ENCODE assay signal across 8 cellular contexts in genomic region chr14:50344116-50344775, GRCh38. TPM values are rescaled to one million over a fixed set of nuclear protein-coding genes. Genes with fewer than 3 reads are reported as not detected.
A peak's percentile ranks its signal among the peaks of the same experiment; 100 is the strongest.
DNase-seq lines count a peak whose midpoint lies in the region; ATAC-seq and TF ChIP-seq lines count a peak whose summit lies in the region.

No MANE protein-coding gene starts in this region.

- H3K4me1 Mint-ChIP-seq in activated CD8-positive, alpha-beta memory T cell treated with anti-CD3 and anti-CD28 coated beads, Interleukin-2, amount 10 ng/mL, durations not matched to agents 7 days and 5 days: peaks cover 23% of the 10 kb centered on the region
- peaks cover 63% of the 10 kb centered on the region for H3K4me1 Mint-ChIP-seq in osteocyte (ENCODE audit: unreplicated experiment)

- DNase-seq in activated CD8-positive, alpha-beta memory T cell treated with anti-CD3 and anti-CD28 coated beads, Interleukin-2, amount 10 ng/mL, durations not matched to agents 7 days and 5 days: peak; percentile 75
- DNase-seq in osteocyte (ENCODE audit: extremely low spot score, unreplicated experiment) (no peak), NCI-H2196 (lab: John Stamatoyannopoulos, UW; ENCODE audit: unreplicated experiment) (no peak), mucosa of gallbladder (ENCODE audit: low spot score) (no peak), NCI-H2029 (lab: John Stamatoyannopoulos, UW) (no peak), heart left ventricle (no peak)

- no peaks in the 10 kb centered on the region for H3K27me3 ChIP-seq in heart left ventricle

- no peak for TF ChIP-seq POLR2A in heart left ventricle (IDR thresholded peaks at IDR 0.05)

- CTCF ChIA-PET in activated CD8-positive, alpha-beta memory T cell treated with anti-CD3 and anti-CD28 coated beads, Interleukin-2, amount 10 ng/mL, durations not matched to agents 7 days and 5 days (lab: Charles Lee): interaction anchor here (0.7 to 1.9 kb wide), 5 partner anchors 11 to 189 kb away, joined by 3 to 9 read pairs (median 4); partner anchors contain the start of gene MAP4K5

- H3K27ac Mint-ChIP-seq in activated CD8-positive, alpha-beta memory T cell treated with anti-CD3 and anti-CD28 coated beads, Interleukin-2, amount 10 ng/mL, durations not matched to agents 7 days and 5 days: peak overlapping the region; percentile 30
- H3K27ac Mint-ChIP-seq in osteocyte (ENCODE audit: unreplicated experiment): peak overlapping the region; percentile 92

- intact Hi-C loops in heart left ventricle (cut with DNase I): loop anchor here in 6 of 10 donors (5.0 to 10.0 kb wide), 4 partner anchors 51 to 192 kb away; partner anchors contain the start of genes MAP4K5 (in 4 of the 6) and CDKL1 (in 3 of the 6)

- WGBS in heart left ventricle, 4 donors: 89 to 93% (median 92%) methylated on average over 7 of the region's 7 CpGs

- TF ChIP-seq CTCF in osteocyte (IDR thresholded peaks at IDR 0.05) (no peak), heart left ventricle (IDR thresholded peaks at IDR 0.05) (no peak)

- ATAC-seq in GM18511 (IDR thresholded peaks at IDR 0.05; ENCODE audit: unreplicated experiment): peak; percentile 92
- ATAC-seq in HG02884 (IDR thresholded peaks at IDR 0.05; ENCODE audit: unreplicated experiment): peak; percentile 96
- peak; percentile 81 for ATAC-seq in activated CD8-positive, alpha-beta memory T cell treated with anti-CD3 and anti-CD28 coated beads, Interleukin-2, amount 10 ng/mL, durations not matched to agents 7 days and 5 days
- ATAC-seq in heart left ventricle: no peak

- no peak overlapping the region for H3K4me3 ChIP-seq in heart left ventricle

- no peaks in the 10 kb centered on the region for H3K9me3 ChIP-seq in heart left ventricle

- H3K36me3 ChIP-seq in heart left ventricle: peaks cover 0 to 4% (median 0%) of the 10 kb centered on the region in 9 donors

- H3K36me3 Mint-ChIP-seq in activated CD8-positive, alpha-beta memory T cell treated with anti-CD3 and anti-CD28 coated beads, Interleukin-2, amount 10 ng/mL, durations not matched to agents 7 days and 5 days: peaks cover 1% of the 10 kb centered on the region
- H3K36me3 Mint-ChIP-seq in osteocyte (ENCODE audit: unreplicated experiment): no peaks in the 10 kb centered on the region

- H3K9me3 Mint-ChIP-seq in activated CD8-positive, alpha-beta memory T cell treated with anti-CD3 and anti-CD28 coated beads, Interleukin-2, amount 10 ng/mL, durations not matched to agents 7 days and 5 days (ENCODE audit: low read depth): no peaks in the 10 kb centered on the region
- H3K9me3 Mint-ChIP-seq in osteocyte (ENCODE audit: unreplicated experiment): no peaks in the 10 kb centered on the region

- no peak overlapping the region for H3K4me3 Mint-ChIP-seq in activated CD8-positive, alpha-beta memory T cell treated with anti-CD3 and anti-CD28 coated beads, Interleukin-2, amount 10 ng/mL, durations not matched to agents 7 days and 5 days
- H3K4me3 Mint-ChIP-seq in osteocyte (ENCODE audit: unreplicated experiment): peak overlapping the region; percentile 16

- H3K27ac ChIP-seq in heart left ventricle: peak overlapping the region in 1 of 12 donors; percentile 64

- no peaks in the 10 kb centered on the region for H3K27me3 Mint-ChIP-seq in activated CD8-positive, alpha-beta memory T cell treated with anti-CD3 and anti-CD28 coated beads, Interleukin-2, amount 10 ng/mL, durations not matched to agents 7 days and 5 days
- H3K27me3 Mint-ChIP-seq in osteocyte (ENCODE audit: unreplicated experiment): no peaks in the 10 kb centered on the region

- peaks cover 0 to 43% (median 26%) of the 10 kb centered on the region in 12 donors for H3K4me1 ChIP-seq in heart left ventricle

RNA-seq across cellular contexts. Expression of gene DMAC2L, which starts 32.1 kb away (rescaled TPM):
- total RNA-seq in activated CD8-positive, alpha-beta memory T cell treated with anti-CD3 and anti-CD28 coated beads, Interleukin-2, amount 10 ng/mL, durations not matched to agents 7 days and 5 days: 10 to 100 TPM; 13.3 to 16.1 TPM
- total RNA-seq in osteocyte: 17.7 and 21.7 TPM in 2 replicates
- total RNA-seq in mucosa of gallbladder: 15.9 TPM
- 10 to 100 TPM; 12.6 to 29.9 (median 23.7) TPM for total RNA-seq in heart left ventricle
- 10 to 100 TPM; 16.0 to 19.8 TPM for polyA plus RNA-seq in heart left ventricle

RNA-seq across cellular contexts. Expression of gene L2HGDH, which starts 32.2 kb away (rescaled TPM):
- 10 to 100 TPM; 13.5 to 15.0 TPM for total RNA-seq in activated CD8-positive, alpha-beta memory T cell treated with anti-CD3 and anti-CD28 coated beads, Interleukin-2, amount 10 ng/mL, durations not matched to agents 7 days and 5 days
- 4.2 and 6.5 TPM in 2 replicates for total RNA-seq in osteocyte
- total RNA-seq in mucosa of gallbladder: 7.7 TPM
- total RNA-seq in heart left ventricle: 10 to 100 TPM in 3 of 9 donors, 1 to 10 TPM in 6; 6.5 to 12.2 (median 9.1) TPM
- 10 to 100 TPM in 1 of 2 donors, 1 to 10 TPM in 1; 2.5 to 10.6 TPM for polyA plus RNA-seq in heart left ventricle

RNA-seq across cellular contexts. Expression of gene CDKL1, which starts 52.4 kb away (rescaled TPM):
- total RNA-seq in activated CD8-positive, alpha-beta memory T cell treated with anti-CD3 and anti-CD28 coated beads, Interleukin-2, amount 10 ng/mL, durations not matched to agents 7 days and 5 days: 10 to 100 TPM; 13.5 to 17.6 TPM
- total RNA-seq in osteocyte (9.0 and 9.8 TPM in 2 replicates), mucosa of gallbladder (9.4 TPM), heart left ventricle (1 to 10 TPM; 1.7 to 7.0 (median 2.6) TPM)
- 1 to 10 TPM in 1 of 2 donors, under 1 TPM in 1; 0.34 to 2.1 TPM for polyA plus RNA-seq in heart left ventricle

Comparison
In these comparisons a context has a peak if more than half of its experiments do, and no peak if none do; other contexts are left out.
1. ATAC-seq: peak in GM18511 (single experiment), HG02884 (single experiment) and activated CD8-positive, alpha-beta memory T cell treated with anti-CD3 and anti-CD28 coated beads, Interleukin-2, amount 10 ng/mL, durations not matched to agents 7 days and 5 days (single experiment); none in heart left ventricle (0 of 4).